ENCODE assay signal across 19 cellular contexts in the genomic region with DNA sequence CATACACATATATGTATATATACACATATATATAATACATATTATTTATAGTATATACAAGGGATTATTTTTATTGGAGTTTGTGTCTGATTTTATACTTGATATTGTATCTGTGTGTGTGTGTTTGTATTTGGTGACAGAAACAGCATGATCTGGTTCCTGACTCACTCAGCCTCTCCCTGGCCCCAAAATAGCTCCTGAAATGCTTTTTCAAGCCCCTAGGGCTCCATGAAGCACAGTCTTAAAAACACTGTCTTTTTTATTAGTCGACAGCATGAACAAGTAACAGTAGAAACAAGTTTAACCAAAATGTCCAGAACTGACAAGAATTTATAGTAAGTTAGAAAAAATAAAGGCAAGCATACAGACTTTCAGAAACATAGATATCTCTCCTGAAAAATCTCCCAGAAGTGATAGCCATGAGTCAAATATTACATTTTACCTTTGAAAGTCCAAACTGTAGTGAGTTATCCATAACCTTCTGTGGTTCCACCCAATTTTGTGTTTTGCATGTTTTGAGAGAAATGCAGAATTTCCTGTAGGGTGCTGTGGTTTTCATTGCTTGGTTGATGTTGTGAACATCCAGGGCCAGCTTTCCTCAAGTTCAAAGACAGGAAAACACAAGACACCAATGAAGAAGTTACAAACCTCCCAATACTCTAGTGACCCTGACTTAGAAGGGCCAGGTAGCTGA.
DNase-seq lines count a peak whose midpoint lies in the region; ATAC-seq and TF ChIP-seq lines count a peak whose summit lies in the region.
"Had no signal": no experiment of that assay in that cellular context is flagged by ENCODE, and none has a peak within 500 bp of the region (broad histone marks: within the 10 kb centered on the region; RNA-seq: fewer than 3 reads in every experiment).

No MANE protein-coding gene starts in this region.

- no peak overlapping the region for H3K4me3 ChIP-seq in PC-9
- H3K4me3 ChIP-seq in cardiac fibroblast (replicated peaks in 1 of 2; ENCODE audit: low read depth in 2 of 2, low read length in 2 of 2), result no peak overlapping the region
- H3K4me3 ChIP-seq: coronary artery, upper lobe of left lung had no signal

- H3K4me1 Mint-ChIP-seq in activated T-cell treated with anti-CD3 and anti-CD28 coated beads, Interleukin-2, amount 50 U/mL, for 24 hours (ENCODE audit: low read depth), result peaks cover 58% of the 10 kb centered on the region
- peaks cover 16 to 63% (median 60%) of the 10 kb centered on the region in 4 donors for H3K4me1 Mint-ChIP-seq in naive thymus-derived CD8-positive, alpha-beta T cell
- peaks cover 6% of the 10 kb centered on the region for H3K4me1 Mint-ChIP-seq in MCF 10A (ENCODE audit: insufficient read depth, unreplicated experiment)

- H3K27me3 ChIP-seq in PC-9 (ENCODE audit: insufficient read depth, low read depth), result no peaks in the 10 kb centered on the region
- H3K27me3 ChIP-seq: upper lobe of left lung had no signal

- POLR2A ChIA-PET in PC-9 (lab: Charles Lee; ENCODE audit: unreplicated experiment), result interaction anchor here (0.5 kb wide), 1 partner anchor 34 kb away, joined by 5 read pairs; no protein-coding TSS in a partner anchor
- POLR2A ChIA-PET in naive thymus-derived CD8-positive, alpha-beta T cell (lab: Charles Lee), result interaction anchor here (1.1 kb wide), 1 partner anchor 240 kb away, joined by 5 read pairs; no protein-coding TSS in a partner anchor
- POLR2A ChIA-PET in MCF 10A (lab: Yijun Ruan, JAX), result interaction anchor here (0.9 kb wide), 1 partner anchor 39 kb away, joined by 5 read pairs; no protein-coding TSS in a partner anchor

- H3K36me3 Mint-ChIP-seq in activated T-cell treated with anti-CD3 and anti-CD28 coated beads, Interleukin-2, amount 50 U/mL, for 24 hours (ENCODE audit: low read depth), result no peaks in the 10 kb centered on the region
- H3K36me3 Mint-ChIP-seq in naive thymus-derived CD8-positive, alpha-beta T cell, result no peaks in the 10 kb centered on the region
- no peaks in the 10 kb centered on the region for H3K36me3 Mint-ChIP-seq in MCF 10A (ENCODE audit: insufficient read depth, unreplicated experiment)

- BruUV-seq in PC-9 (replicated peaks; lab: Mats Ljungman, UMichigan) (no TSS peak), MCF 10A (replicated peaks; lab: Mats Ljungman, UMichigan) (no TSS peak)

- no peaks in the 10 kb centered on the region for H3K36me3 ChIP-seq in PC-9 (ENCODE audit: low read depth)
- H3K36me3 ChIP-seq: upper lobe of left lung had no signal

- H3K27me3 Mint-ChIP-seq in activated T-cell treated with anti-CD3 and anti-CD28 coated beads, Interleukin-2, amount 50 U/mL, for 24 hours, result no peaks in the 10 kb centered on the region
- H3K27me3 Mint-ChIP-seq in naive thymus-derived CD8-positive, alpha-beta T cell, result no peaks in the 10 kb centered on the region
- no peaks in the 10 kb centered on the region for H3K27me3 Mint-ChIP-seq in MCF 10A (ENCODE audit: insufficient read depth, unreplicated experiment)

- no peak for DNase-seq in activated T-cell treated with anti-CD3 and anti-CD28 coated beads, Interleukin-2, amount 50 U/mL, for 24 hours
- DNase-seq in activated T-cell treated with anti-CD3 and anti-CD28 coated beads for 4 hours (no peak), PC-9 (peak in 1 of 2 experiments; percentile 40), cardiac fibroblast (ENCODE audit: low read depth in 2 of 2) (peak; percentile 48 to 61), MCF 10A (ENCODE audit: unreplicated experiment) (no peak)
- DNase-seq in naive thymus-derived CD8-positive, alpha-beta T cell, result peak in 2 of 10 donors; percentile 13 to 18
- no peak for DNase-seq in activated effector memory CD4-positive, alpha-beta T cell treated with anti-CD3 and anti-CD28 coated beads, Interleukin-2, amount 50 U/mL, for 16 hours
- DNase-seq: ACHN; activated CD4-positive, alpha-beta T cell treated with anti-CD3 and anti-CD28 coated beads for 1 hour; DMS153; midbrain; NCI-H1105 treated with DMSO at 0.1 percent for 48 hours; NCI-H2227 treated with DMSO at 0.1 percent for 48 hours; SW 1271; upper lobe of left lung had no signal

- no peak for TF ChIP-seq CTCF in PC-9 (conservative IDR thresholded peaks at IDR 0.05)
- TF ChIP-seq CTCF in cardiac fibroblast (IDR thresholded peaks at IDR 0.05; ENCODE audit: low read depth, low read length), result no peak
- TF ChIP-seq CTCF in MCF 10A (IDR thresholded peaks at IDR 0.05; ENCODE audit: unreplicated experiment), result no peak

- H3K4me1 ChIP-seq in PC-9 (replicated peaks; ENCODE audit: insufficient read depth), result peaks cover 31% of the 10 kb centered on the region
- H3K4me1 ChIP-seq: parathyroid adenoma, upper lobe of left lung had no signal

- no peaks in the 10 kb centered on the region for H3K79me2 ChIP-seq in PC-9 (ENCODE audit: low read depth)
- H3K79me2 ChIP-seq: parathyroid adenoma had no signal

- no peak overlapping the region for H3K4me2 ChIP-seq in PC-9

- peak overlapping the region; percentile 64 for H2AFZ ChIP-seq in PC-9
- H2AFZ ChIP-seq: parathyroid adenoma had no signal

- no peaks in the 10 kb centered on the region for H3K9me3 ChIP-seq in PC-9 (ENCODE audit: insufficient read depth, low read depth)
- H3K9me3 ChIP-seq: upper lobe of left lung had no signal

- CTCF ChIA-PET in PC-9 (lab: Charles Lee), result interaction anchor here (0.6 to 1.8 kb wide), 2 partner anchors 74 to 83 kb away, joined by 4 to 6 read pairs; no protein-coding TSS in a partner anchor
- CTCF ChIA-PET in MCF 10A (lab: Yijun Ruan, JAX), result interaction anchor here (0.6 to 1.3 kb wide), 7 partner anchors 11 to 235 kb away, joined by 3 to 5 read pairs (median 3); partner anchors contain the start of gene CD200R1

- no peaks in the 10 kb centered on the region for H3F3A ChIP-seq in PC-9 (ENCODE audit: insufficient read depth, low read depth)

- peak; percentile 14 to 26 for ATAC-seq in naive thymus-derived CD8-positive, alpha-beta T cell
- no peak for ATAC-seq in GM21360 (IDR thresholded peaks at IDR 0.05; ENCODE audit: unreplicated experiment)
- ATAC-seq: HepG2 had no signal

- no peaks in the 10 kb centered on the region for H3K9me2 ChIP-seq in PC-9 (ENCODE audit: insufficient read depth)

- 0 out of 2 replicates have a peak overlapping the region, but pooled peaks have one; percentile 15 for H3K27ac ChIP-seq in PC-9
- H3K27ac ChIP-seq: coronary artery, parathyroid adenoma, upper lobe of left lung had no signal

- no peak overlapping the region for H3K4me3 Mint-ChIP-seq in activated T-cell treated with anti-CD3 and anti-CD28 coated beads, Interleukin-2, amount 50 U/mL, for 24 hours
- H3K4me3 Mint-ChIP-seq in naive thymus-derived CD8-positive, alpha-beta T cell, result peak overlapping the region in 9 of 10 donors; percentile 22 to 69 (median 38)
- no peak overlapping the region for H3K4me3 Mint-ChIP-seq in MCF 10A (ENCODE audit: unreplicated experiment)

- H3K9me3 Mint-ChIP-seq in activated T-cell treated with anti-CD3 and anti-CD28 coated beads, Interleukin-2, amount 50 U/mL, for 24 hours, result no peaks in the 10 kb centered on the region
- H3K9me3 Mint-ChIP-seq in naive thymus-derived CD8-positive, alpha-beta T cell, result no peaks in the 10 kb centered on the region
- no peaks in the 10 kb centered on the region for H3K9me3 Mint-ChIP-seq in MCF 10A (ENCODE audit: unreplicated experiment)

- intact Hi-C loops in PC-9 (cut with micrococcal nuclease; ENCODE audit: unreplicated experiment) (no loop called here), MCF 10A (cut with micrococcal nuclease) (no loop called here)

- H4K20me1 ChIP-seq in PC-9 (ENCODE audit: insufficient read depth), result no peaks in the 10 kb centered on the region

- H3K27ac Mint-ChIP-seq in activated T-cell treated with anti-CD3 and anti-CD28 coated beads, Interleukin-2, amount 50 U/mL, for 24 hours, result peak overlapping the region; percentile 28
- H3K27ac Mint-ChIP-seq in naive thymus-derived CD8-positive, alpha-beta T cell, result peak overlapping the region in 9 of 10 donors; percentile 31 to 87 (median 74)
- no peak overlapping the region for H3K27ac Mint-ChIP-seq in MCF 10A (ENCODE audit: low read depth, unreplicated experiment)

Comparison
In these comparisons a context has a peak if more than half of its experiments do, and no peak if none do; other contexts are left out.
1. DNase-seq: peak in cardiac fibroblast (2 of 2); none in activated T-cell treated with anti-CD3 and anti-CD28 coated beads, Interleukin-2, amount 50 U/mL, for 24 hours (single experiment), activated T-cell treated with anti-CD3 and anti-CD28 coated beads for 4 hours (single experiment), activated effector memory CD4-positive, alpha-beta T cell treated with anti-CD3 and anti-CD28 coated beads, Interleukin-2, amount 50 U/mL, for 16 hours (single experiment) and MCF 10A (single experiment).
2. H3K4me3 Mint-ChIP-seq: peak in naive thymus-derived CD8-positive, alpha-beta T cell (9 of 10); none in activated T-cell treated with anti-CD3 and anti-CD28 coated beads, Interleukin-2, amount 50 U/mL, for 24 hours (single experiment) and MCF 10A (single experiment).